In genomic region chr7:94675356-94675755, GRCh38 we compare ENCODE assay signal across 35 cellular contexts.
"Had no signal": no experiment of that assay in that cellular context is flagged by ENCODE, and none has a peak within 500 bp of the region (broad histone marks: within the 10 kb centered on the region; RNA-seq: fewer than 3 reads in every experiment).

No MANE protein-coding gene starts in this region.

- H3K27ac ChIP-seq: brain microvascular endothelial cell, PC-9, SJCRH30, SK-N-MC had no signal

- DNase-seq: activated CD4-positive, alpha-beta memory T cell treated with anti-CD3 and anti-CD28 coated beads for 36 hours; activated CD4-positive, alpha-beta T cell treated with anti-CD3 and anti-CD28 coated beads for 4 hours; activated CD4-positive, alpha-beta T cell treated with anti-CD3 and anti-CD28 coated beads, Interleukin-2, amount 50 U/mL, for 1 hour; activated CD8-positive, alpha-beta memory T cell treated with anti-CD3 and anti-CD28 coated beads for 24 hours; activated CD8-positive, alpha-beta memory T cell treated with anti-CD3 and anti-CD28 coated beads, Interleukin-2, amount 10 ng/mL, durations not matched to agents 7 days and 5 days; activated CD8-positive, alpha-beta memory T cell treated with anti-CD3 and anti-CD28 coated beads, Interleukin-2, amount 50 U/mL, for 48 hours; activated effector memory CD4-positive, alpha-beta T cell treated with anti-CD3 and anti-CD28 coated beads, Interleukin-2, amount 50 U/mL, for 16 hours; activated naive CD4-positive, alpha-beta T cell; activated naive CD4-positive, alpha-beta T cell treated with anti-CD3 and anti-CD28 coated beads, Interleukin-2, amount 50 U/mL, for 16 hours; activated naive CD8-positive, alpha-beta T cell treated with anti-CD3 and anti-CD28 coated beads for 36 hours; activated T-cell treated with anti-CD3 and anti-CD28 coated beads, Interleukin-2, amount 50 U/mL, for 72 hours; amniotic stem cell; aorta; brain microvascular endothelial cell; central memory CD4-positive, alpha-beta T cell; Karpas-422; MG63; NCI-H1048; NCI-H1105 treated with DMSO at 0.1 percent for 48 hours; NCI-H1436 treated with DMSO at 0.1 percent for 48 hours; NCI-H187; NCI-H2029 treated with DMSO at 0.1 percent for 48 hours; NCI-H2107; NCI-H2171; NCI-H510A; NCI-H526; NCI-H748 treated with DMSO at 0.1 percent for 48 hours; NK-92 treated with Interleukin-12 subunit alpha and Interleukin-12 subunit beta, amount 100 ng/mL, for 24 hours; PC-9; SHP77; SJCRH30 had no signal

- H3K36me3 ChIP-seq: brain microvascular endothelial cell, MG63, SJCRH30 had no signal

- ATAC-seq: activated CD4-positive, CD25-positive, alpha-beta regulatory T cell treated with anti-CD3 and anti-CD28 coated beads, Interleukin-2, amount 50 U/mL, for 24 hours; activated CD8-positive, alpha-beta memory T cell treated with anti-CD3 and anti-CD28 coated beads, Interleukin-2, amount 10 ng/mL, durations not matched to agents 7 days and 5 days; activated T-cell treated with anti-CD3 and anti-CD28 coated beads, Interleukin-2, amount 50 U/mL, for 72 hours; activated T-helper 17 cell treated with anti-CD3 and anti-CD28 coated beads, Interleukin-2, amount 50 U/mL, for 72 hours; WTC11 had no signal

- H3K27me3 ChIP-seq: brain microvascular endothelial cell, MG63, SJCRH30 had no signal

- H3K4me3 ChIP-seq: MG63, PC-9, SJCRH30, SK-N-MC had no signal

- H3K9me3 ChIP-seq: MG63, SJCRH30 had no signal
